Comparison of ENCODE assay signal across 8 cellular contexts in genomic region chr2:55419236-55419513, GRCh38. TPM values are rescaled to one million over a fixed set of nuclear protein-coding genes. Genes with fewer than 3 reads are reported as not detected.
A peak's percentile ranks its signal among the peaks of the same experiment; 100 is the strongest.
DNase-seq lines count a peak whose midpoint lies in the region; ATAC-seq, FAIRE-seq and TF ChIP-seq lines count a peak whose summit lies in the region.

No MANE protein-coding gene starts in this region.

- TF ChIP-seq RAD21 in GM12878 (IDR thresholded peaks at IDR 0.05; ENCODE audit: insufficient read depth, low read depth, low read length), result no peak

- 7% methylated on average over 14 of the region's 14 CpGs for WGBS in GM12878 (ENCODE audit: insufficient coverage, insufficient replicate concordance, low lambda C conversion rate, missing lambda C conversion rate)

- no peak for FAIRE-seq in GM12878 (lab: Jason Lieb, UNC)

- CTCF ChIA-PET in AG04450 (lab: Charles Lee), result no interaction called here
- CTCF ChIA-PET in GM12878 (lab: Yijun Ruan, JAX), result no interaction called here

- no peak for TF ChIP-seq POLR2A in GM12878 (IDR thresholded peaks at IDR 0.05; ENCODE audit: low read depth, low read length)

- SMC1A ChIA-PET in GM12878 (lab: Charles Lee; ENCODE audit: uncharacterized antibody, unreplicated experiment), result no interaction called here

- H4K20me1 ChIP-seq in GM12878 (ENCODE audit: control insufficient read depth, insufficient read depth), result no peaks in the 10 kb centered on the region

- no peak for DNase-seq in AG04450 (ENCODE audit: low read depth, low spot score)
- DNase-seq in NCI-H510A treated with DMSO at 0.1 percent for 48 hours (lab: John Stamatoyannopoulos, UW), result peak; percentile 58
- no peak for DNase-seq in GM12878 (ENCODE audit: low read depth, low spot score)
- DNase-seq in ecto neural progenitor cell (ENCODE audit: low spot score), result no peak
- no peak for DNase-seq in 8988T

- RAD21 ChIA-PET in GM12878 (lab: Charles Lee; ENCODE audit: unreplicated experiment), result no interaction called here

- H3K4me2 ChIP-seq in GM12878 (ENCODE audit: control insufficient read depth, insufficient read depth), result peak overlapping the region; percentile 81

- BruUV-seq in GM12878 (replicated peaks; lab: Mats Ljungman, UMichigan), result TSS peak; percentile 75

- TF ChIP-seq EP300 in GM12878 (IDR thresholded peaks at IDR 0.05; ENCODE audit: borderline replicate concordance in 1 of 2, control insufficient read depth in 1 of 2, low read depth in 2 of 2, low read length in 2 of 2), result no peak

- TF ChIP-seq CTCF in AG04450 (IDR thresholded peaks at IDR 0.05; ENCODE audit: low read depth, low read length) (no peak), GM12875 (IDR thresholded peaks at IDR 0.05; ENCODE audit: borderline replicate concordance, insufficient read depth, low read depth, low read length) (no peak), GM12878 (IDR thresholded peaks at IDR 0.05 in 2 of 3, conservative IDR thresholded peaks at IDR 0.05 in 1 of 3; ENCODE audit: control insufficient read depth in 2 of 3, extremely low read depth in 1 of 3, insufficient read depth in 1 of 3, low read depth in 3 of 3, low read length in 3 of 3) (no peak)

- no peaks in the 10 kb centered on the region for H3K36me3 ChIP-seq in GM12878 (ENCODE audit: control insufficient read depth in 2 of 2, insufficient read depth in 2 of 2, low read length in 1 of 2)

- H3K79me2 ChIP-seq in GM12878 (ENCODE audit: control insufficient read depth, insufficient read depth, low read length), result peaks cover 45% of the 10 kb centered on the region

- peak overlapping the region; percentile 80 for H3K9ac ChIP-seq in GM12878 (ENCODE audit: control insufficient read depth, insufficient read depth, low read length)

- H3K27ac ChIP-seq in AG04450 (ENCODE audit: low read depth, low read length), result peak overlapping the region; percentile 82
- H3K27ac ChIP-seq in GM12878 (ENCODE audit: control insufficient read depth, insufficient read depth), result peak overlapping the region; percentile 75
- peak overlapping the region; percentile 56 to 96 (median 85) for H3K27ac ChIP-seq in skin epidermis

- in situ Hi-C loops in GM12878 (cut with MboI), result no loop called here

- no peaks in the 10 kb centered on the region for H3K27me3 ChIP-seq in AG04450 (ENCODE audit: control insufficient read depth, insufficient read depth, low read length)
- H3K27me3 ChIP-seq in GM12878 (replicated peaks in 1 of 2; ENCODE audit: control insufficient read depth in 2 of 2, insufficient read depth in 2 of 2, low read length in 1 of 2), result no peaks in the 10 kb centered on the region

- H3K4me3 ChIP-seq in AG04450 (ENCODE audit: low read depth, low read length), result peak overlapping the region; percentile 94
- H3K4me3 ChIP-seq in GM12875 (ENCODE audit: low read depth, low read length), result peak overlapping the region; percentile 84
- peak overlapping the region; percentile 94 for H3K4me3 ChIP-seq in GM12878
- H3K4me3 ChIP-seq in iPS-18c (ENCODE audit: insufficient read depth, low read depth, low read length), result peak overlapping the region; percentile 87
- peak overlapping the region; percentile 53 to 99 (median 70) for H3K4me3 ChIP-seq in skin epidermis

- ATAC-seq in GM12878, result peak; percentile 34

- intact Hi-C loops in GM12878 (cut with micrococcal nuclease; ENCODE audit: unreplicated experiment), result loop anchor here (5.0 to 10.0 kb wide), 2 partner anchors 107 to 374 kb away; no protein-coding TSS in a partner anchor

- H3K4me1 ChIP-seq in GM12878 (ENCODE audit: control insufficient read depth, insufficient read depth, low read length), result peaks cover 3% of the 10 kb centered on the region; the same call in 1 of the 2 replicates

- no peaks in the 10 kb centered on the region; the same call in 1 of the 2 replicates for H3K9me3 ChIP-seq in AG04450 (ENCODE audit: control insufficient read depth, insufficient read depth, low read length)
- H3K9me3 ChIP-seq in GM12878 (replicated peaks; ENCODE audit: control insufficient read depth, insufficient read depth, low read length), result no peaks in the 10 kb centered on the region; the same call in 2 of the 3 replicates
- no peaks in the 10 kb centered on the region for H3K9me3 ChIP-seq in iPS-18c (ENCODE audit: control insufficient read depth, insufficient read depth, low read length)

- POLR2A ChIA-PET in AG04450 (lab: Yijun Ruan, JAX), result interaction anchor here (0.6 to 1.3 kb wide), 4 partner anchors 13 to 101 kb away, joined by 3 to 5 read pairs (median 4); partner anchors contain the start of gene CFAP36
- POLR2A ChIA-PET in GM12878 (lab: Charles Lee), result no interaction called here

- H2AFZ ChIP-seq in GM12878 (ENCODE audit: control insufficient read depth, low read depth, low read length), result peak overlapping the region; percentile 99

TF ChIP-seq in GM12878, 131 proteins besides CTCF, POLR2A, EP300 and RAD21 (continues in another document):
- TF ChIP-seq ZBTB33 (IDR thresholded peaks at IDR 0.05), result no peak
- TF ChIP-seq FOXK2 (IDR thresholded peaks at IDR 0.05), result no peak
- TF ChIP-seq RAD51 (IDR thresholded peaks at IDR 0.05), result no peak
- no peak for TF ChIP-seq POLR2AphosphoS2 (IDR thresholded peaks at IDR 0.05; ENCODE audit: low read depth, low read length)
- TF ChIP-seq ZZZ3 (IDR thresholded peaks at IDR 0.05; ENCODE audit: control insufficient read depth, insufficient read length, low read depth), result no peak
- no peak for TF ChIP-seq PKNOX1 (IDR thresholded peaks at IDR 0.05)
- TF ChIP-seq E2F4 (IDR thresholded peaks at IDR 0.05; ENCODE audit: low read depth, low read length), result no peak
- TF ChIP-seq ZNF274 (IDR thresholded peaks at IDR 0.05; ENCODE audit: insufficient read depth, insufficient read length), result no peak
- TF ChIP-seq MXI1 (IDR thresholded peaks at IDR 0.05; ENCODE audit: low read depth, low read length), result no peak
- no peak for TF ChIP-seq GATAD2B (conservative IDR thresholded peaks at IDR 0.05; ENCODE audit: low read depth)
- no peak for TF ChIP-seq SMAD1 (IDR thresholded peaks at IDR 0.05; ENCODE audit: low read depth, partially characterized antibody)
- no peak for TF ChIP-seq ATF3 (IDR thresholded peaks at IDR 0.05; ENCODE audit: borderline replicate concordance, extremely low read depth, low read depth, low read length)
- no peak for TF ChIP-seq EED (IDR thresholded peaks at IDR 0.05; ENCODE audit: low read depth)
- no peak for TF ChIP-seq ZNF622 (IDR thresholded peaks at IDR 0.05)

RNA-seq across cellular contexts. Expression of gene CCDC88A, which starts 0.5 kb away (rescaled TPM):
- polyA plus RNA-seq in AG04450 (2011; rRNA removed) (32.5 and 44.7 TPM in 2 replicates), GM12878 (2011; rRNA removed) (1.8 and 3.0 TPM in 2 replicates), GM12878 (2014; fragmentation: Illumina TruSeq; extraction: Trizol) (57.0 and 76.9 TPM in 2 replicates), GM12878 (2014; fragmentation: Nextera tagmentation; extraction: Ambion mirVana) (10 to 100 TPM; 27.7 to 30.2 TPM), GM12878 (2014; rRNA removed) (28.1 and 31.8 TPM in 2 replicates), GM12878 (2016; fragmentation: Nextera tagmentation; extraction: Ambion mirVana) (10 to 100 TPM; 45.8 to 52.4 TPM)
- polyA minus RNA-seq in AG04450 (2011; rRNA and poly(A)+ RNA removed), result 57.3 and 88.1 TPM in 2 replicates
- 108 and 111 TPM in 2 replicates for total RNA-seq in GM12878 (2013; cell fraction: nucleolus; rRNA removed)
- total RNA-seq in GM12878 (2014; rRNA removed) (45.9 and 57.3 TPM in 2 replicates), GM12878 (2014; rRNA removed; fragmentation: Illumina TruSeq; extraction: Trizol) (71.6 and 74.9 TPM in 2 replicates), GM12878 (2021) (56.6 and 65.1 TPM in 2 replicates)
- 13.6 TPM for polyA plus RNA-seq in GM12878 (2011; ENCODE audit: low read depth)
- polyA plus RNA-seq in GM12878 (2011; cell fraction: cytosol; rRNA removed), result 0.61 and 0.69 TPM in 2 replicates
- polyA plus RNA-seq in GM12878 (2011; cell fraction: nucleus; rRNA removed), result 1.9 and 2.4 TPM in 2 replicates
- polyA plus RNA-seq in GM12878 (2012), result 18.4 and 20.1 TPM in 2 replicates
- 2.1 and 3.9 TPM in 2 replicates for polyA minus RNA-seq in GM12878 (2011; rRNA and poly(A)+ RNA removed)
- 1.4 and 1.6 TPM in 2 replicates for polyA minus RNA-seq in GM12878 (2011; cell fraction: cytosol; rRNA and poly(A)+ RNA removed)
- 2.1 and 4.2 TPM in 2 replicates for polyA minus RNA-seq in GM12878 (2011; cell fraction: nucleus; rRNA and poly(A)+ RNA removed)
